ENCODE assay signal across 26 cellular contexts in the genomic region with DNA sequence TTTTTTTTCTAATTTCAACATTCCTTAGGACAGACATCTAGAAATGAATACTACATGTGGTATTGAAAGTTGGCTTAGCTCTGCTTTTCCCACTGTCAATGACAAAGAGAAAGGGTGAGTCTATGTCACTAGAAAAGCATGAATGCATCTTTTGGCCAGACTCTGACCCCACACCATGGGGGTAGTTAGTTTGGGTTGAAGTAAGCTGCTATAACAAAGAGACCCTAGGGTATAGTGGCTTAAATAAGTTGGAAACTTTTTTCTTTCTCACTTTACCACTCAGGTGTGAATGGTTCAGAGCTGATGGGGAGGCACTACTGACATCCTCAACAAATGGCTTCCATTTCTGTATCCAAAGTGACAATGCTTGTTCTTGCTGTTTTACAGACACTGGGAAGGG.
"Had no signal": no experiment of that assay in that cellular context is flagged by ENCODE, and none has a peak within 500 bp of the region (broad histone marks: within the 10 kb centered on the region; RNA-seq: fewer than 3 reads in every experiment).

No MANE protein-coding gene starts in this region.

- H3K9me3 ChIP-seq: MG63, SJSA1 had no signal

- DNase-seq: activated B cell treated with CpG ODN at 0.5 μM for 24 hours; activated CD4-positive, alpha-beta T cell treated with anti-CD3 and anti-CD28 coated beads for 1 hour; activated CD4-positive, alpha-beta T cell treated with anti-CD3 and anti-CD28 coated beads, Interleukin-2, amount 10 ng/mL, durations not matched to agents 24 days and 14 days; activated CD4-positive, alpha-beta T cell treated with anti-CD3 and anti-CD28 coated beads, Interleukin-2, amount 50 U/mL, for 48 hours; activated CD8-positive, alpha-beta memory T cell treated with anti-CD3 and anti-CD28 coated beads, Interleukin-2, amount 10 ng/mL, durations not matched to agents 7 days and 5 days; activated effector memory CD4-positive, alpha-beta T cell treated with anti-CD3 and anti-CD28 coated beads, Interleukin-2, amount 50 U/mL, for 16 hours; activated naive CD4-positive, alpha-beta T cell treated with Interleukin-2 at 50 U/mL for 16 hours; activated naive CD8-positive, alpha-beta T cell treated with anti-CD3 and anti-CD28 coated beads, Interleukin-2, amount 50 U/mL, for 24 hours; activated T-cell treated with anti-CD3 and anti-CD28 coated beads, Interleukin-2, amount 50 U/mL, for 24 hours; amniotic stem cell; brain microvascular endothelial cell; MG63; NCI-H1105; NCI-H1436; NCI-H1694 treated with DMSO at 0.1 percent for 48 hours; NCI-H2029 treated with DMSO at 0.1 percent for 48 hours; NCI-H510A treated with DMSO at 0.1 percent for 48 hours; NK-92 treated with Interleukin-12 subunit alpha and Interleukin-12 subunit beta, amount 100 ng/mL, for 24 hours; PC-3; SHP77; SW 1271 had no signal

- H3K4me3 ChIP-seq: cardiac muscle cell, MG63, SJSA1 had no signal

- H3K36me3 ChIP-seq: brain microvascular endothelial cell, cardiac muscle cell, MG63, SJSA1 had no signal

- H3K27ac ChIP-seq: brain microvascular endothelial cell, cardiac muscle cell, SJSA1 had no signal

- H3K27me3 ChIP-seq: brain microvascular endothelial cell, cardiac muscle cell, MG63, SJSA1 had no signal

- FAIRE-seq: RCC 7860 had no signal

- ATAC-seq: activated CD8-positive, alpha-beta memory T cell treated with anti-CD3 and anti-CD28 coated beads, Interleukin-2, amount 10 ng/mL, durations not matched to agents 7 days and 5 days; activated naive CD4-positive, alpha-beta T cell treated with anti-CD3 and anti-CD28 coated beads, Interleukin-2, amount 50 U/mL, for 72 hours; activated naive CD8-positive, alpha-beta T cell treated with anti-CD3 and anti-CD28 coated beads, Interleukin-2, amount 50 U/mL, for 24 hours; PC-3; SK-N-SH treated with all-trans-retinoic acid at 6 μM for 48 hours had no signal
